Comparison of ENCODE assay signal across 16 cellular contexts in the genomic region with DNA sequence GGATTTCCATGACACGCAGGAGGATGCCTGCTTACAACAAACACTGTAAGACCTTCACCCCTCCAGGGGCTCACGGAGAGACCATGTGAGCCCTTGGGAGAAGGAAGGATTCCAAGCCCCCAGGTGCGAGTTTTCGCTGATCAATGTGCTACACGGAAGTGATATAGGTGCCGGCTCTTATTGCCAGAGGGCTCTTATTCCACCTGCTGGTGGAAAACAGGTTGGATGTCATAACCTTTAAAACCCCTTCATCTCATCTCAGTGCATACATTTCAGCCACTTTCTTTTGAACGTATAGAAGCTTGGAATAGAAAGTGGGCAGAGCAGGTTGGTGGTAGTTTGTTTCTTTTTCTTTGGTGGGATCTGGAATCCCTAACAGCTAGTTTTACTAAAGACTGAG. TPM values are rescaled to one million over a fixed set of nuclear protein-coding genes. Genes with fewer than 3 reads are reported as not detected.
A peak's percentile ranks its signal among the peaks of the same experiment; 100 is the strongest.
DNase-seq lines count a peak whose midpoint lies in the region; ATAC-seq, FAIRE-seq and TF ChIP-seq lines count a peak whose summit lies in the region.
"Had no signal": no experiment of that assay in that cellular context is flagged by ENCODE, and none has a peak within 500 bp of the region (broad histone marks: within the 10 kb centered on the region; RNA-seq: fewer than 3 reads in every experiment).

No MANE protein-coding gene starts in this region.

- H3K9ac ChIP-seq in HepG2 (ENCODE audit: insufficient read depth, low read depth, low read length) (no peak overlapping the region), OCI-LY1 (ENCODE audit: low read length) (no peak overlapping the region)

- ATAC-seq in HepG2 (peak; percentile 59), right lobe of liver (no peak), foreskin keratinocyte (peak; percentile 13), HG03442 (IDR thresholded peaks at IDR 0.05; ENCODE audit: unreplicated experiment) (no peak), HG02970 (IDR thresholded peaks at IDR 0.05; ENCODE audit: low FRiP score, unreplicated experiment) (no peak), GM21529 (IDR thresholded peaks at IDR 0.05; ENCODE audit: unreplicated experiment) (no peak)

- no peaks in the 10 kb centered on the region for H3K9me3 ChIP-seq in HepG2 (ENCODE audit: low read length)
- no peaks in the 10 kb centered on the region for H3K9me3 ChIP-seq in right lobe of liver
- H3K9me3 ChIP-seq in OCI-LY1 (ENCODE audit: low read length) = no peaks in the 10 kb centered on the region

- no TSS peak for BruUV-seq in HepG2 (replicated peaks; lab: Mats Ljungman, UMichigan)

- peak; percentile 19; the same call in 1 of the 2 replicates for TF ChIP-seq CTCF in HepG2 (CRISPR knock-in tag; IDR thresholded peaks at IDR 0.05)
- TF ChIP-seq CTCF in right lobe of liver (IDR thresholded peaks at IDR 0.05) = no peak
- 0 out of 2 replicates have a peak, but pooled peaks have one; percentile 8 for TF ChIP-seq CTCF in OCI-LY1 (IDR thresholded peaks at IDR 0.05; ENCODE audit: low read length)
- peak; percentile 30 for TF ChIP-seq CTCF in foreskin keratinocyte (conservative IDR thresholded peaks at IDR 0.05)

- H3F3A ChIP-seq in OCI-LY1 (ENCODE audit: insufficient read depth, low read length) = no peaks in the 10 kb centered on the region

- no peak for FAIRE-seq in HepG2 (lab: Jason Lieb, UNC)
- FAIRE-seq: H54 had no signal

- H3K27ac ChIP-seq in HepG2 (ENCODE audit: extremely low read length, insufficient read depth, low read length) (no peak overlapping the region), right lobe of liver (no peak overlapping the region), OCI-LY1 (ENCODE audit: low read depth, low read length, poor library complexity, severe bottlenecking) (no peak overlapping the region), foreskin keratinocyte (no peak overlapping the region)
- H3K27ac ChIP-seq: PC-9 had no signal

- no peak for TF ChIP-seq EP300 in HepG2 (IDR thresholded peaks at IDR 0.05; ENCODE audit: low read depth in 2 of 2, low read length in 2 of 2)
- no peak for TF ChIP-seq EP300 in HepG2 (CRISPR knock-in tag; IDR thresholded peaks at IDR 0.05; ENCODE audit: borderline replicate concordance)

- H3K36me3 ChIP-seq in HepG2 (replicated peaks in 1 of 2; ENCODE audit: control insufficient read depth in 1 of 2, insufficient read depth in 2 of 2, low read length in 2 of 2) = no peaks in the 10 kb centered on the region
- H3K36me3 ChIP-seq in right lobe of liver = no peaks in the 10 kb centered on the region
- no peaks in the 10 kb centered on the region for H3K36me3 ChIP-seq in OCI-LY1 (ENCODE audit: insufficient read depth, low read length)

- WGBS in HepG2 (ENCODE audit: low lambda C conversion rate) = 37% methylated on average over 7 of the region's 7 CpGs
- WGBS in right lobe of liver (ENCODE audit: insufficient coverage, low coverage, low lambda C conversion rate, missing lambda C conversion rate) = 51% methylated on average over 4 of the region's 7 CpGs

- H4K20me1 ChIP-seq in HepG2 (ENCODE audit: insufficient read depth, low read length) = no peaks in the 10 kb centered on the region
- no peaks in the 10 kb centered on the region for H4K20me1 ChIP-seq in OCI-LY1 (ENCODE audit: insufficient read depth, low read length)

- H3K4me2 ChIP-seq in HepG2 (ENCODE audit: low read depth, low read length) (peak overlapping the region; percentile 56), OCI-LY1 (ENCODE audit: low read length) (no peak overlapping the region)
- H3K4me2 ChIP-seq: PC-9 had no signal

- intact Hi-C loops in HepG2 (cut with micrococcal nuclease; ENCODE audit: unreplicated experiment) (no loop called here), right lobe of liver (cut with DNase I) (no loop called here)

- no peaks in the 10 kb centered on the region for H3K79me2 ChIP-seq in HepG2 (ENCODE audit: insufficient read depth, low read length)
- H3K79me2 ChIP-seq in OCI-LY1 (ENCODE audit: insufficient read depth, low read length) = no peaks in the 10 kb centered on the region

- CTCF ChIA-PET in HepG2 (lab: Yijun Ruan, JAX; ENCODE audit: low intra/inter-chr PET ratio, low total read pairs) = interaction anchor here (1.1 to 2.6 kb wide), 2 partner anchors 111 to 275 kb away, joined by 3 to 16 read pairs; no protein-coding TSS in a partner anchor

- in situ Hi-C loops in HepG2 (cut with HindIII; ENCODE audit: extremely low pct_ligation_motif_present, low pct_unique_long_range_greater_than_20kb) = no loop called here

- 0 out of 6 replicates have a peak overlapping the region, but pooled peaks of 1 of the 3 experiments have one; percentile 26 for H3K4me3 ChIP-seq in HepG2 (replicated peaks in 1 of 3; ENCODE audit: insufficient read depth in 1 of 3, low read depth in 2 of 3, low read length in 3 of 3)
- H3K4me3 ChIP-seq in right lobe of liver = no peak overlapping the region
- no peak overlapping the region for H3K4me3 ChIP-seq in OCI-LY1 (ENCODE audit: low read depth, low read length, poor library complexity, severe bottlenecking)
- H3K4me3 ChIP-seq: PC-9 had no signal

- POLR2A ChIA-PET in HepG2 (lab: Yijun Ruan, JAX) = no interaction called here

- no peak for TF ChIP-seq RAD21 in HepG2 (CRISPR knock-in tag; IDR thresholded peaks at IDR 0.05)

- no peaks in the 10 kb centered on the region for H3K9me2 ChIP-seq in OCI-LY1 (ENCODE audit: low read depth, low read length)

- H2AFZ ChIP-seq in HepG2 (ENCODE audit: low read length) (peak overlapping the region; percentile 66), OCI-LY1 (ENCODE audit: low read length) (no peak overlapping the region)
- H2AFZ ChIP-seq: PC-9 had no signal

- TF ChIP-seq POLR2A in HepG2 (IDR thresholded peaks at IDR 0.05; ENCODE audit: insufficient read depth in 1 of 2, low read depth in 2 of 2, low read length in 2 of 2) (no peak), right lobe of liver (IDR thresholded peaks at IDR 0.05) (no peak)

- H3K4me1 ChIP-seq in HepG2 (ENCODE audit: insufficient read depth, low read length) (peaks cover 65% of the 10 kb centered on the region), right lobe of liver (no peaks in the 10 kb centered on the region), OCI-LY1 (ENCODE audit: insufficient read depth, low read length, severe bottlenecking) (no peaks in the 10 kb centered on the region), foreskin keratinocyte (peaks cover 10% of the 10 kb centered on the region)

- no peak for DNase-seq in HepG2 (ENCODE audit: low spot score)
- DNase-seq in right lobe of liver = no peak
- DNase-seq in foreskin keratinocyte = no peak
- DNase-seq: MV-4-11, NCI-H1436 treated with DMSO at 0.1 percent for 48 hours, NCI-H2081 treated with DMSO at 0.1 percent for 48 hours, NCI-H226 had no signal

- H3K27me3 ChIP-seq in HepG2 (ENCODE audit: control insufficient read depth in 1 of 2, insufficient read depth in 2 of 2, low read length in 2 of 2) (no peaks in the 10 kb centered on the region), right lobe of liver (no peaks in the 10 kb centered on the region), OCI-LY1 (ENCODE audit: insufficient read depth, low read length) (no peaks in the 10 kb centered on the region), foreskin keratinocyte (no peaks in the 10 kb centered on the region)

RNA-seq across cellular contexts. Expression of a gene that starts 25.8 kb away (rescaled TPM):
- not detected in 2 replicates for total RNA-seq in HepG2 (2016; rRNA removed; fragmentation: Illumina TruSeq; extraction: Trizol)
- total RNA-seq in HepG2 (2016; cell fraction: cytosol; rRNA removed; fragmentation: Illumina TruSeq; extraction: Trizol; ENCODE audit: low read depth) = not detected in 2 replicates
- 0.13 TPM in 1 of 2 replicates, not detected in the other for total RNA-seq in HepG2 (2016; cell fraction: insoluble cytoplasmic fraction; rRNA removed; fragmentation: Illumina TruSeq; extraction: Trizol)
- 0.15 and 0.21 TPM in 2 replicates for total RNA-seq in HepG2 (2016; cell fraction: membrane; rRNA removed; fragmentation: Illumina TruSeq; extraction: Trizol)
- 0.16 and 0.22 TPM in 2 replicates for total RNA-seq in HepG2 (2016; cell fraction: nucleus; rRNA removed; fragmentation: Illumina TruSeq; extraction: Trizol)
- polyA plus RNA-seq in HepG2 (2011; rRNA removed) = 0.17 and 0.29 TPM in 2 replicates
- 0.11 and 0.12 TPM in 2 replicates for polyA plus RNA-seq in HepG2 (2011; cell fraction: cytosol; rRNA removed)
- polyA plus RNA-seq in HepG2 (2011; cell fraction: nucleus; rRNA removed) = not detected in 2 replicates
- polyA plus RNA-seq in HepG2 (2012) = 0.11 TPM in 1 of 2 replicates, not detected in the other
- polyA plus RNA-seq in HepG2 (2016; cell fraction: cytosol; fragmentation: Illumina TruSeq; extraction: Trizol; ENCODE audit: low read depth) = 0.07 and 0.15 TPM in 2 replicates
- polyA plus RNA-seq in HepG2 (2016; cell fraction: insoluble cytoplasmic fraction; fragmentation: Illumina TruSeq; extraction: Trizol; ENCODE audit: low read depth) = not detected in 2 replicates
- 0.20 TPM in 1 of 2 replicates, not detected in the other for polyA plus RNA-seq in HepG2 (2016; cell fraction: membrane; fragmentation: Illumina TruSeq; extraction: Trizol; ENCODE audit: low read depth)
- polyA plus RNA-seq in HepG2 (2016; cell fraction: nucleus; fragmentation: Illumina TruSeq; extraction: Trizol; ENCODE audit: insufficient read depth, low read depth) = not detected in 2 replicates
- 0.10 TPM in 1 of 2 replicates, not detected in the other for polyA minus RNA-seq in HepG2 (2011; rRNA and poly(A)+ RNA removed; ENCODE audit: low replicate concordance)
- polyA minus RNA-seq in HepG2 (2011; cell fraction: cytosol; rRNA and poly(A)+ RNA removed) = not detected in 2 replicates
- 0.37 TPM in 1 of 2 replicates, not detected in the other for polyA minus RNA-seq in HepG2 (2011; cell fraction: nucleus; rRNA and poly(A)+ RNA removed)
- total RNA-seq in right lobe of liver = 1 to 10 TPM in 1 of 6 experiments, under 1 TPM in 5; 0.19 to 2.0 (median 0.59) TPM
- 8.1 TPM in 2 replicates for total RNA-seq in foreskin keratinocyte
- 6.8 and 7.0 TPM in 2 replicates for polyA plus RNA-seq in foreskin keratinocyte
- total RNA-seq: SK-MEL-5 had no signal
- polyA plus RNA-seq: CD14-positive monocyte had no signal

RNA-seq across cellular contexts. Expression of a gene that starts 35.9 kb away (rescaled TPM):
- total RNA-seq in HepG2 (2016; rRNA removed; fragmentation: Illumina TruSeq; extraction: Trizol) (8.1 and 11.0 TPM in 2 replicates), right lobe of liver (10 to 100 TPM; 15.4 to 39.5 (median 26.4) TPM), foreskin keratinocyte (8.7 and 9.0 TPM in 2 replicates)
- 1.0 and 1.2 TPM in 2 replicates for total RNA-seq in HepG2 (2016; cell fraction: cytosol; rRNA removed; fragmentation: Illumina TruSeq; extraction: Trizol; ENCODE audit: low read depth)
- 8.6 and 10.1 TPM in 2 replicates for total RNA-seq in HepG2 (2016; cell fraction: insoluble cytoplasmic fraction; rRNA removed; fragmentation: Illumina TruSeq; extraction: Trizol)
- total RNA-seq in HepG2 (2016; cell fraction: membrane; rRNA removed; fragmentation: Illumina TruSeq; extraction: Trizol) = 4.9 TPM in 2 replicates
- 7.5 and 8.5 TPM in 2 replicates for total RNA-seq in HepG2 (2016; cell fraction: nucleus; rRNA removed; fragmentation: Illumina TruSeq; extraction: Trizol)
- polyA plus RNA-seq in HepG2 (2011; rRNA removed) (11.5 and 15.4 TPM in 2 replicates), foreskin keratinocyte (2.3 and 2.6 TPM in 2 replicates)
- polyA plus RNA-seq in HepG2 (2011; cell fraction: cytosol; rRNA removed) = 7.5 and 8.1 TPM in 2 replicates
- 6.6 and 9.5 TPM in 2 replicates for polyA plus RNA-seq in HepG2 (2011; cell fraction: nucleus; rRNA removed)
- polyA plus RNA-seq in HepG2 (2012) = 7.1 and 8.4 TPM in 2 replicates
- polyA plus RNA-seq in HepG2 (2016; cell fraction: cytosol; fragmentation: Illumina TruSeq; extraction: Trizol; ENCODE audit: low read depth) = 0.48 and 0.64 TPM in 2 replicates
- polyA plus RNA-seq in HepG2 (2016; cell fraction: insoluble cytoplasmic fraction; fragmentation: Illumina TruSeq; extraction: Trizol; ENCODE audit: low read depth) = 7.0 and 8.4 TPM in 2 replicates
- 1.7 and 2.0 TPM in 2 replicates for polyA plus RNA-seq in HepG2 (2016; cell fraction: membrane; fragmentation: Illumina TruSeq; extraction: Trizol; ENCODE audit: low read depth)
- polyA plus RNA-seq in HepG2 (2016; cell fraction: nucleus; fragmentation: Illumina TruSeq; extraction: Trizol; ENCODE audit: insufficient read depth, low read depth) = 7.7 and 13.1 TPM in 2 replicates
- polyA minus RNA-seq in HepG2 (2011; rRNA and poly(A)+ RNA removed; ENCODE audit: low replicate concordance) = 21.7 and 23.9 TPM in 2 replicates
- polyA minus RNA-seq in HepG2 (2011; cell fraction: cytosol; rRNA and poly(A)+ RNA removed) = 8.0 and 8.5 TPM in 2 replicates
- polyA minus RNA-seq in HepG2 (2011; cell fraction: nucleus; rRNA and poly(A)+ RNA removed) = 10.3 and 10.8 TPM in 2 replicates

RNA-seq across cellular contexts. Expression of a gene that starts 51.7 kb away (rescaled TPM):
- total RNA-seq in HepG2 (2016; rRNA removed; fragmentation: Illumina TruSeq; extraction: Trizol) (not detected in 2 replicates), right lobe of liver (not detected), foreskin keratinocyte (not detected in 2 replicates)
- total RNA-seq in HepG2 (2016; cell fraction: cytosol; rRNA removed; fragmentation: Illumina TruSeq; extraction: Trizol; ENCODE audit: low read depth) = not detected in 2 replicates
- not detected in 2 replicates for total RNA-seq in HepG2 (2016; cell fraction: insoluble cytoplasmic fraction; rRNA removed; fragmentation: Illumina TruSeq; extraction: Trizol)
- not detected in 2 replicates for total RNA-seq in HepG2 (2016; cell fraction: membrane; rRNA removed; fragmentation: Illumina TruSeq; extraction: Trizol)
- total RNA-seq in HepG2 (2016; cell fraction: nucleus; rRNA removed; fragmentation: Illumina TruSeq; extraction: Trizol) = not detected in 2 replicates
- polyA plus RNA-seq in HepG2 (2011; rRNA removed) (not detected in 2 replicates), foreskin keratinocyte (not detected in 2 replicates)
- polyA plus RNA-seq in HepG2 (2011; cell fraction: cytosol; rRNA removed) = not detected in 2 replicates
- not detected in 2 replicates for polyA plus RNA-seq in HepG2 (2011; cell fraction: nucleus; rRNA removed)
- not detected in 2 replicates for polyA plus RNA-seq in HepG2 (2012)
- polyA plus RNA-seq in HepG2 (2016; cell fraction: cytosol; fragmentation: Illumina TruSeq; extraction: Trizol; ENCODE audit: low read depth) = not detected in 2 replicates
- polyA plus RNA-seq in HepG2 (2016; cell fraction: insoluble cytoplasmic fraction; fragmentation: Illumina TruSeq; extraction: Trizol; ENCODE audit: low read depth) = not detected in 2 replicates
- polyA plus RNA-seq in HepG2 (2016; cell fraction: membrane; fragmentation: Illumina TruSeq; extraction: Trizol; ENCODE audit: low read depth) = not detected in 2 replicates
- polyA plus RNA-seq in HepG2 (2016; cell fraction: nucleus; fragmentation: Illumina TruSeq; extraction: Trizol; ENCODE audit: insufficient read depth, low read depth) = not detected in 2 replicates
- not detected in 2 replicates for polyA minus RNA-seq in HepG2 (2011; rRNA and poly(A)+ RNA removed; ENCODE audit: low replicate concordance)
- polyA minus RNA-seq in HepG2 (2011; cell fraction: cytosol; rRNA and poly(A)+ RNA removed) = not detected in 2 replicates
- polyA minus RNA-seq in HepG2 (2011; cell fraction: nucleus; rRNA and poly(A)+ RNA removed) = not detected in 2 replicates
- total RNA-seq: HT1080, PC-9, SK-MEL-5 had no signal
- polyA plus RNA-seq: CD14-positive monocyte had no signal

RNA-seq across cellular contexts. Expression of a gene that starts 54.1 kb away (rescaled TPM):
- total RNA-seq in HepG2 (2016; rRNA removed; fragmentation: Illumina TruSeq; extraction: Trizol) (not detected in 2 replicates), right lobe of liver (not detected), foreskin keratinocyte (0.14 and 0.24 TPM in 2 replicates)
- total RNA-seq in HepG2 (2016; cell fraction: cytosol; rRNA removed; fragmentation: Illumina TruSeq; extraction: Trizol; ENCODE audit: low read depth) = not detected in 2 replicates
- total RNA-seq in HepG2 (2016; cell fraction: insoluble cytoplasmic fraction; rRNA removed; fragmentation: Illumina TruSeq; extraction: Trizol) = not detected in 2 replicates
- total RNA-seq in HepG2 (2016; cell fraction: membrane; rRNA removed; fragmentation: Illumina TruSeq; extraction: Trizol) = not detected in 2 replicates
- total RNA-seq in HepG2 (2016; cell fraction: nucleus; rRNA removed; fragmentation: Illumina TruSeq; extraction: Trizol) = not detected in 2 replicates
- polyA plus RNA-seq in HepG2 (2011; rRNA removed) (not detected in 2 replicates), foreskin keratinocyte (0.10 TPM in 1 of 2 replicates, not detected in the other)
- polyA plus RNA-seq in HepG2 (2011; cell fraction: cytosol; rRNA removed) = not detected in 2 replicates
- polyA plus RNA-seq in HepG2 (2011; cell fraction: nucleus; rRNA removed) = not detected in 2 replicates
- polyA plus RNA-seq in HepG2 (2012) = not detected in 2 replicates
- not detected in 2 replicates for polyA plus RNA-seq in HepG2 (2016; cell fraction: cytosol; fragmentation: Illumina TruSeq; extraction: Trizol; ENCODE audit: low read depth)
- polyA plus RNA-seq in HepG2 (2016; cell fraction: insoluble cytoplasmic fraction; fragmentation: Illumina TruSeq; extraction: Trizol; ENCODE audit: low read depth) = not detected in 2 replicates
- polyA plus RNA-seq in HepG2 (2016; cell fraction: membrane; fragmentation: Illumina TruSeq; extraction: Trizol; ENCODE audit: low read depth) = not detected in 2 replicates
- polyA plus RNA-seq in HepG2 (2016; cell fraction: nucleus; fragmentation: Illumina TruSeq; extraction: Trizol; ENCODE audit: insufficient read depth, low read depth) = not detected in 2 replicates
- not detected in 2 replicates for polyA minus RNA-seq in HepG2 (2011; rRNA and poly(A)+ RNA removed; ENCODE audit: low replicate concordance)
- not detected in 2 replicates for polyA minus RNA-seq in HepG2 (2011; cell fraction: cytosol; rRNA and poly(A)+ RNA removed)
- not detected in 2 replicates for polyA minus RNA-seq in HepG2 (2011; cell fraction: nucleus; rRNA and poly(A)+ RNA removed)
- total RNA-seq: PC-9, SK-MEL-5 had no signal
- polyA plus RNA-seq: CD14-positive monocyte had no signal

Comparison
In these comparisons a context has a peak if more than half of its experiments do, and no peak if none do; other contexts are left out.
1. ATAC-seq: peak in HepG2 (single experiment) and foreskin keratinocyte (single experiment); none in right lobe of liver (0 of 4), HG03442 (single experiment), HG02970 (single experiment) and GM21529 (single experiment).
2. CTCF ChIP-seq: peak in HepG2 (single experiment), OCI-LY1 (single experiment) and foreskin keratinocyte (single experiment); none in right lobe of liver (0 of 4).